ENCODE assay signal across 18 cellular contexts in genomic region chr2:178315488-178315948, GRCh38.
A peak's percentile ranks its signal among the peaks of the same experiment; 100 is the strongest.
DNase-seq lines count a peak whose midpoint lies in the region; ATAC-seq and TF ChIP-seq lines count a peak whose summit lies in the region.
"Had no signal": no experiment of that assay in that cellular context is flagged by ENCODE, and none has a peak within 500 bp of the region (broad histone marks: within the 10 kb centered on the region; RNA-seq: fewer than 3 reads in every experiment).

No MANE protein-coding gene starts in this region.

- 27 to 46% (median 35%) methylated on average over 3 of the region's 3 CpGs for WGBS in heart left ventricle, 4 donors

- TF ChIP-seq POLR2A in heart left ventricle (IDR thresholded peaks at IDR 0.05) (no peak), erythroblast (IDR thresholded peaks at IDR 0.05; ENCODE audit: low read length) (no peak), gastrocnemius medialis (IDR thresholded peaks at IDR 0.05) (no peak)

- H3K4me3 ChIP-seq in heart left ventricle = no peak overlapping the region
- H3K4me3 ChIP-seq in gastrocnemius medialis = no peak overlapping the region

- H3K27me3 ChIP-seq in heart left ventricle (no peaks in the 10 kb centered on the region), gastrocnemius medialis (no peaks in the 10 kb centered on the region), foreskin keratinocyte (no peaks in the 10 kb centered on the region)

- H3K27ac ChIP-seq in heart left ventricle (no peak overlapping the region), gastrocnemius medialis (peak overlapping the region; percentile 52 to 67 (median 63)), foreskin keratinocyte (no peak overlapping the region)

- in situ Hi-C loops in gastrocnemius medialis (cut with MboI; ENCODE audit: low sequenced_read_pairs in 4 of 4) = no loop called here

- ATAC-seq in heart left ventricle (peak in 3 of 4 donors; percentile 53 to 84 (median 63)), gastrocnemius medialis (peak; percentile 70 to 71), GM21360 (IDR thresholded peaks at IDR 0.05; ENCODE audit: unreplicated experiment) (no peak), foreskin keratinocyte (no peak)
- ATAC-seq: HCT116 had no signal

- H3K4me1 ChIP-seq in heart left ventricle = peaks cover 0 to 10% (median 2%) of the 10 kb centered on the region in 12 donors
- peaks cover 20 to 24% of the 10 kb centered on the region in 2 donors for H3K4me1 ChIP-seq in gastrocnemius medialis
- no peaks in the 10 kb centered on the region for H3K4me1 ChIP-seq in foreskin keratinocyte

- intact Hi-C loops in heart left ventricle (cut with DNase I) = no loop called here
- intact Hi-C loops in cardiac septum (cut with DNase I) = no loop called here
- intact Hi-C loops in gastrocnemius medialis (cut with DNase I; ENCODE audit: low total_unique reads) = no loop called here

- H3K36me3 ChIP-seq in heart left ventricle (no peaks in the 10 kb centered on the region), gastrocnemius medialis (no peaks in the 10 kb centered on the region)

- H3K9me3 ChIP-seq in heart left ventricle = no peaks in the 10 kb centered on the region
- H3K9me3 ChIP-seq in gastrocnemius medialis = no peaks in the 10 kb centered on the region
- H3K9me3 ChIP-seq: Caco-2 had no signal

- TF ChIP-seq CTCF in heart left ventricle (IDR thresholded peaks at IDR 0.05) (no peak), gastrocnemius medialis (IDR thresholded peaks at IDR 0.05 in 4 of 5, conservative IDR thresholded peaks at IDR 0.05 in 1 of 5) (no peak), foreskin keratinocyte (conservative IDR thresholded peaks at IDR 0.05) (no peak)

- no peak for DNase-seq in heart left ventricle
- DNase-seq in cardiac septum (ENCODE audit: low spot score) = no peak
- peak; percentile 85 for DNase-seq in NCI-H69 (lab: John Stamatoyannopoulos, UW)
- peak; percentile 11 to 60 for DNase-seq in erythroblast (lab: John Stamatoyannopoulos, UW)
- no peak for DNase-seq in gastrocnemius medialis
- DNase-seq in foreskin keratinocyte = no peak
- DNase-seq in LoVo (ENCODE audit: low spot score) = no peak
- DNase-seq: Caco-2; CD4-positive, alpha-beta T cell; GF-D8; GOT3; NCI-H1105 treated with DMSO at 0.1 percent for 48 hours; NCI-H1694 treated with DMSO at 0.1 percent for 48 hours; NCI-H345; NCI-H526; SHP77 had no signal

Comparison
In these comparisons a context has a peak if more than half of its experiments do, and no peak if none do; other contexts are left out.
1. ATAC-seq: peak in heart left ventricle (3 of 4) and gastrocnemius medialis (2 of 2); none in GM21360 (single experiment) and foreskin keratinocyte (single experiment).
2. DNase-seq: peak in NCI-H69 (single experiment) and erythroblast (2 of 2); none in heart left ventricle (0 of 5), cardiac septum (single experiment), gastrocnemius medialis (0 of 2), foreskin keratinocyte (0 of 2) and LoVo (single experiment).
3. H3K27ac ChIP-seq: peak in gastrocnemius medialis (4 of 4); none in heart left ventricle (0 of 12) and foreskin keratinocyte (single experiment).